12 cellular contexts compared by ENCODE assay signal in genomic region chr6:41698350-41698781, GRCh38. TPM values are rescaled to one million over a fixed set of nuclear protein-coding genes. Genes with fewer than 3 reads are reported as not detected.
DNase-seq lines count a peak whose midpoint lies in the region; ATAC-seq and TF ChIP-seq lines count a peak whose summit lies in the region.
"Had no signal": no experiment of that assay in that cellular context is flagged by ENCODE, and none has a peak within 500 bp of the region (broad histone marks: within the 10 kb centered on the region; RNA-seq: fewer than 3 reads in every experiment).

No MANE protein-coding gene starts in this region.

- ATAC-seq in T-helper 17 cell (no peak), GM19452 (IDR thresholded peaks at IDR 0.05; ENCODE audit: unreplicated experiment) (no peak), mucosa of descending colon (no peak)

- H3K27ac Mint-ChIP-seq in nephron progenitor cell (peak overlapping the region; percentile 96), T-helper 17 cell (no peak overlapping the region)
- H3K27ac Mint-ChIP-seq: CD4-positive, CD25-positive, alpha-beta regulatory T cell had no signal

- no peaks in the 10 kb centered on the region for H3K9me3 Mint-ChIP-seq in nephron progenitor cell
- H3K9me3 Mint-ChIP-seq: CD4-positive, CD25-positive, alpha-beta regulatory T cell had no signal

- H3K27me3 Mint-ChIP-seq in nephron progenitor cell (ENCODE audit: low read depth, poor library complexity): peaks cover 12% of the 10 kb centered on the region
- H3K27me3 Mint-ChIP-seq in T-helper 17 cell: no peaks in the 10 kb centered on the region
- H3K27me3 Mint-ChIP-seq: CD4-positive, CD25-positive, alpha-beta regulatory T cell had no signal

- H3K4me1 ChIP-seq in mucosa of descending colon (ENCODE audit: low read depth): no peaks in the 10 kb centered on the region

- DNase-seq in AG08395 (ENCODE audit: low spot score): peak; percentile 69
- peak; percentile 97 for DNase-seq in RPMI7951 (ENCODE audit: low read depth)
- DNase-seq in fibroblast of gingiva (ENCODE audit: low read depth): peak; percentile 53
- no peak for DNase-seq in nephron progenitor cell
- DNase-seq in T-helper 17 cell: no peak
- DNase-seq in pons (ENCODE audit: low spot score): no peak
- DNase-seq in mucosa of descending colon: no peak
- DNase-seq: activated CD4-positive, CD25-positive, alpha-beta regulatory T cell; CD4-positive, CD25-positive, alpha-beta regulatory T cell; NK-92 treated with Interleukin-12 subunit alpha and Interleukin-12 subunit beta, amount 100 ng/mL, for 24 hours had no signal

- no peak for TF ChIP-seq CTCF in nephron progenitor cell (IDR thresholded peaks at IDR 0.05)
- TF ChIP-seq CTCF in mucosa of descending colon (IDR thresholded peaks at IDR 0.05): no peak

- peaks cover 44% of the 10 kb centered on the region for H3K4me1 Mint-ChIP-seq in nephron progenitor cell
- H3K4me1 Mint-ChIP-seq in T-helper 17 cell: peaks cover 6% of the 10 kb centered on the region

- H3K9me3 ChIP-seq in T-helper 17 cell (ENCODE audit: control insufficient read depth, low read length, poor library complexity, severe bottlenecking): no peaks in the 10 kb centered on the region
- H3K9me3 ChIP-seq in mucosa of descending colon: no peaks in the 10 kb centered on the region

- H3K36me3 Mint-ChIP-seq in nephron progenitor cell (ENCODE audit: low read depth): no peaks in the 10 kb centered on the region
- H3K36me3 Mint-ChIP-seq in T-helper 17 cell (ENCODE audit: low read depth): no peaks in the 10 kb centered on the region
- H3K36me3 Mint-ChIP-seq: CD4-positive, CD25-positive, alpha-beta regulatory T cell had no signal

- H3K4me3 Mint-ChIP-seq in nephron progenitor cell: no peak overlapping the region
- H3K4me3 Mint-ChIP-seq in T-helper 17 cell: no peak overlapping the region

- intact Hi-C loops in mucosa of descending colon (cut with DNase I, micrococcal nuclease): no loop called here

- H3K4me3 ChIP-seq in mucosa of descending colon: no peak overlapping the region
- H3K4me3 ChIP-seq: cardiac muscle cell had no signal

- H3K36me3 ChIP-seq in mucosa of descending colon (ENCODE audit: low read depth): no peaks in the 10 kb centered on the region
- H3K36me3 ChIP-seq: cardiac muscle cell had no signal

RNA-seq across cellular contexts. Expression of gene TFEB, which starts 37.0 kb away (rescaled TPM):
- 11.7 and 11.8 TPM in 2 replicates for total RNA-seq in RPMI7951 (2014; rRNA removed; shearing (Covaris generic))
- total RNA-seq in T-helper 17 cell (10 to 100 TPM; 17.6 to 18.9 TPM), mucosa of descending colon (10 to 100 TPM; 35.2 to 44.5 (median 40.2) TPM)

RNA-seq across cellular contexts. Expression of gene PGC, which starts 48.8 kb away (rescaled TPM):
- not detected in 2 replicates for total RNA-seq in RPMI7951 (2014; rRNA removed; shearing (Covaris generic))
- total RNA-seq in T-helper 17 cell: not detected
- total RNA-seq in mucosa of descending colon: not detected
- total RNA-seq: cardiac muscle cell; CD4-positive, CD25-positive, alpha-beta regulatory T cell had no signal

Comparison
In these comparisons a context has a peak if more than half of its experiments do, and no peak if none do; other contexts are left out.
1. DNase-seq: peak in AG08395 (single experiment), RPMI7951 (single experiment) and fibroblast of gingiva (single experiment); none in nephron progenitor cell (single experiment), T-helper 17 cell (0 of 3), pons (single experiment) and mucosa of descending colon (0 of 3).